In genomic region chr6:26233608-26234420, GRCh38 we compare ENCODE assay signal across 1 cellular context.
TF ChIP-seq lines count a peak whose summit lies in the region.

No MANE protein-coding gene starts in this region.

TF ChIP-seq in H1, 55 proteins besides CTCF, POLR2A, EP300 and RAD21 (continued from another document):
- TF ChIP-seq EGR1 (IDR thresholded peaks at IDR 0.05; ENCODE audit: borderline replicate concordance, low read depth, low read length) = 0 out of 2 replicates have a peak, but pooled peaks have one; percentile 9
- TF ChIP-seq PHF8 (conservative IDR thresholded peaks at IDR 0.05; ENCODE audit: low read depth, low read length) = 0 out of 2 replicates have a peak, but pooled peaks have one; percentile 8
- TF ChIP-seq CHD7 (IDR thresholded peaks at IDR 0.05; ENCODE audit: insufficient replicate concordance, low read length) = peak; percentile 85
- TF ChIP-seq SP2 (IDR thresholded peaks at IDR 0.05; ENCODE audit: low read length) = no peak
- peak; percentile 66 for TF ChIP-seq GTF2F1 (IDR thresholded peaks at IDR 0.05; ENCODE audit: borderline replicate concordance, low read depth, low read length)
- TF ChIP-seq ASH2L (IDR thresholded peaks at IDR 0.05; ENCODE audit: low read length) = peak; percentile 7
- TF ChIP-seq TBP (IDR thresholded peaks at IDR 0.05; ENCODE audit: low read depth, low read length) = peak; percentile 33; the same call in 1 of the 2 replicates
- no peak for TF ChIP-seq YY1 (IDR thresholded peaks at IDR 0.05; ENCODE audit: low read depth, low read length)
- no peak for TF ChIP-seq ZNF274 (IDR thresholded peaks at IDR 0.05; ENCODE audit: borderline replicate concordance, extremely low read depth, low read length)
- TF ChIP-seq USF2 (IDR thresholded peaks at IDR 0.05; ENCODE audit: low read length) = peak; percentile 25; the same call in 1 of the 2 replicates
- no peak for TF ChIP-seq TCF12 (IDR thresholded peaks at IDR 0.05; ENCODE audit: low read depth, low read length)
- TF ChIP-seq CEBPB (IDR thresholded peaks at IDR 0.05; ENCODE audit: low read depth, low read length) = no peak
- TF ChIP-seq RXRA (IDR thresholded peaks at IDR 0.05; ENCODE audit: insufficient read depth, low read depth, low read length) = no peak
- TF ChIP-seq TAF7 (optimal IDR thresholded peaks at IDR 0.05; ENCODE audit: borderline replicate concordance, low read depth, low read length) = peak; percentile 93
- TF ChIP-seq SIN3A (conservative IDR thresholded peaks at IDR 0.05 in 1 of 2, IDR thresholded peaks at IDR 0.05 in 1 of 2; ENCODE audit: low read depth in 1 of 2, low read length in 2 of 2) = 0 out of 4 replicates have a peak, but pooled peaks of 1 of the 2 experiments have one; percentile 18
- TF ChIP-seq CHD1 (IDR thresholded peaks at IDR 0.05; ENCODE audit: low read depth, low read length) = peak; percentile 50; the same call in 1 of the 2 replicates
- peak; percentile 69 for TF ChIP-seq TAF1 (IDR thresholded peaks at IDR 0.05; ENCODE audit: low read depth, low read length)
- 0 out of 2 replicates have a peak, but pooled peaks have one; percentile 4 for TF ChIP-seq BACH1 (IDR thresholded peaks at IDR 0.05; ENCODE audit: low read length)
- peak; percentile 96; the same call in 1 of the 2 replicates for TF ChIP-seq ATF2 (IDR thresholded peaks at IDR 0.05; ENCODE audit: low read length)
- TF ChIP-seq CREB1 (IDR thresholded peaks at IDR 0.05) = peak; percentile 49; the same call in 1 of the 2 replicates
